Comparison of ENCODE assay signal across 1 cellular context in genomic region chr19:39124136-39124764, GRCh38.
TF ChIP-seq lines count a peak whose summit lies in the region.

No MANE protein-coding gene starts in this region.

TF ChIP-seq in H1, 55 proteins besides CTCF, POLR2A, EP300 and RAD21:
- TF ChIP-seq JUND (IDR thresholded peaks at IDR 0.05; ENCODE audit: low read length) (no peak), MAX (IDR thresholded peaks at IDR 0.05) (no peak), JUN (IDR thresholded peaks at IDR 0.05; ENCODE audit: low read depth, low read length) (no peak), RNF2 (IDR thresholded peaks at IDR 0.05; ENCODE audit: borderline replicate concordance, low read depth, low read length, missing control alignments, poor library complexity, severe bottlenecking) (no peak), CEBPB (IDR thresholded peaks at IDR 0.05; ENCODE audit: low read depth, low read length) (no peak), BCL11A (IDR thresholded peaks at IDR 0.05; ENCODE audit: low read depth in 2 of 2, low read length in 2 of 2) (no peak), SP1 (IDR thresholded peaks at IDR 0.05; ENCODE audit: low read depth, low read length) (0 out of 2 replicates have a peak, but pooled peaks have one; percentile 45), POLR2AphosphoS5 (IDR thresholded peaks at IDR 0.05; ENCODE audit: low read depth, low read length) (no peak), RFX5 (IDR thresholded peaks at IDR 0.05; ENCODE audit: borderline replicate concordance, low read depth, low read length) (no peak), TEAD4 (IDR thresholded peaks at IDR 0.05; ENCODE audit: low read depth, low read length) (peak; percentile 84), RBBP5 (IDR thresholded peaks at IDR 0.05; ENCODE audit: borderline replicate concordance, low read depth, low read length) (0 out of 2 replicates have a peak, but pooled peaks have one; percentile 28), EZH2 (IDR thresholded peaks at IDR 0.05; ENCODE audit: low read depth, low read length, severe bottlenecking) (no peak), ASH2L (IDR thresholded peaks at IDR 0.05; ENCODE audit: low read length) (no peak), SAP30 (IDR thresholded peaks at IDR 0.05; ENCODE audit: insufficient read depth, insufficient replicate concordance, low read length) (no peak)
- TF ChIP-seq, protein P1, sequence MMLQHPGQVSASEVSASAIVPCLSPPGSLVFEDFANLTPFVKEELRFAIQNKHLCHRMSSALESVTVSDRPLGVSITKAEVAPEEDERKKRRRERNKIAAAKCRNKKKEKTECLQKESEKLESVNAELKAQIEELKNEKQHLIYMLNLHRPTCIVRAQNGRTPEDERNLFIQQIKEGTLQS (IDR thresholded peaks at IDR 0.05; ENCODE audit: insufficient read depth, low read depth, low read length) = no peak
